Comparison of ENCODE assay signal across 8 cellular contexts in genomic region chr10:33539137-33539536, GRCh38.
"Had no signal": no experiment of that assay in that cellular context is flagged by ENCODE, and none has a peak within 500 bp of the region (broad histone marks: within the 10 kb centered on the region; RNA-seq: fewer than 3 reads in every experiment).

No MANE protein-coding gene starts in this region.

- FAIRE-seq: H54, HepG2 had no signal

- DNase-seq: GM23248, GOT3, H9, HCEC 1CT, KBM-7 had no signal

- ATAC-seq: HepG2 had no signal

- H3K4me1 Mint-ChIP-seq: IgD-negative memory B cell had no signal

- H3K4me3 ChIP-seq: GM23248 had no signal

- H3K4me3 Mint-ChIP-seq: H9, IgD-negative memory B cell had no signal

- H3K27ac Mint-ChIP-seq: H9, IgD-negative memory B cell had no signal

- H3K27ac ChIP-seq: GM23248 had no signal

- H3K27me3 Mint-ChIP-seq: IgD-negative memory B cell had no signal

- H3K36me3 Mint-ChIP-seq: IgD-negative memory B cell had no signal
